Comparison of ENCODE assay signal across 8 cellular contexts in genomic region chr9:128947423-128948310, GRCh38. TPM values are rescaled to one million over a fixed set of nuclear protein-coding genes. Genes with fewer than 3 reads are reported as not detected.
DNase-seq lines count a peak whose midpoint lies in the region; ATAC-seq, FAIRE-seq and TF ChIP-seq lines count a peak whose summit lies in the region.

Gene DOLK (minus strand): TSS chr9:128947603. CDS start chr9:128947303, 300 bp downstream.
Gene NUP188 (plus strand): TSS chr9:128947699. CDS start chr9:128947720, 21 bp downstream.

- 0 to 1% (median 0%) methylated on average over 74 to 95 of the region's 95 CpGs for WGBS in adipose tissue, 3 donors
- 0 to 1% (median 1%) methylated on average over 59 to 95 of the region's 95 CpGs for WGBS in heart left ventricle, 4 donors

- POLR2A ChIA-PET in T-cell (lab: Charles Lee): interaction anchor here in 1 of 2 donors (0.5 to 0.6 kb wide), 2 partner anchors 143 to 790 kb away, joined by 4 to 7 read pairs; no protein-coding TSS in a partner anchor

- TF ChIP-seq CTCF in heart left ventricle (IDR thresholded peaks at IDR 0.05) (no peak), type B pancreatic cell (conservative IDR thresholded peaks at IDR 0.05) (no peak)

- peak within 1 kb of the TSS; percentile 61 to 97 (median 82) for H3K4me3 ChIP-seq in heart left ventricle

- DNase-seq in GM12891 (ENCODE audit: insufficient read length, low spot score): peak; percentile 99
- peak; percentile 77 for DNase-seq in NCI-H1417 treated with DMSO at 0.1 percent for 48 hours (lab: John Stamatoyannopoulos, UW)
- DNase-seq in T-cell: peak; percentile 94 to 100 (median 98)
- DNase-seq in heart left ventricle: peak; percentile 96 to 99 (median 97)
- DNase-seq in posterior cingulate gyrus: peak; percentile 94 to 99 (median 98)
- DNase-seq in type B pancreatic cell (ENCODE audit: extremely low spot score, unreplicated experiment): peak; percentile 99

- intact Hi-C loops in heart left ventricle (cut with DNase I): no loop called here
- intact Hi-C loops in posterior cingulate gyrus (cut with DNase I): loop anchor here (5.0 kb wide), 1 partner anchor 90 kb away; the partner anchor contains the start of gene MIGA2

- peaks cover 0 to 42% (median 28%) of the 10 kb centered on the region in 12 donors for H3K4me1 ChIP-seq in heart left ventricle

- no peaks in the 10 kb centered on the region for H3K9me3 Mint-ChIP-seq in T-cell
- H3K9me3 Mint-ChIP-seq in type B pancreatic cell: no peaks in the 10 kb centered on the region

- H3K4me3 Mint-ChIP-seq in T-cell (peak within 1 kb of the TSS; percentile 96 to 99 (median 96)), type B pancreatic cell (peak within 1 kb of the TSS; percentile 93)

- no peaks in the 10 kb centered on the region for H3K9me3 ChIP-seq in heart left ventricle

- peak; percentile 98 for FAIRE-seq in GM12891 (lab: Jason Lieb, UNC)

- TF ChIP-seq POLR2A in GM12891 (IDR thresholded peaks at IDR 0.05; ENCODE audit: low read depth, low read length) (peak; percentile 96), heart left ventricle (IDR thresholded peaks at IDR 0.05) (peak; percentile 2 to 90)

- CTCF ChIA-PET in T-cell (lab: Charles Lee): no interaction called here

- H3K27ac Mint-ChIP-seq in T-cell (peak within 1 kb of the TSS; percentile 93 to 97), type B pancreatic cell (peak within 1 kb of the TSS; percentile 89)

- H3K27me3 Mint-ChIP-seq in T-cell (no peaks in the 10 kb centered on the region), type B pancreatic cell (no peaks in the 10 kb centered on the region)

- H3K36me3 Mint-ChIP-seq in T-cell (peaks cover 10% of the 10 kb centered on the region), type B pancreatic cell (peaks cover 17% of the 10 kb centered on the region)

- ATAC-seq in HG02763 (IDR thresholded peaks at IDR 0.05; ENCODE audit: unreplicated experiment) (peak; percentile 77), T-cell (replicated peaks in 1 of 4) (peak; percentile 86 to 94 (median 91)), heart left ventricle (peak; percentile 79 to 95 (median 92))

- H3K4me1 Mint-ChIP-seq in T-cell: peaks cover 27 to 37% (median 36%) of the 10 kb centered on the region in 3 donors
- peaks cover 18% of the 10 kb centered on the region for H3K4me1 Mint-ChIP-seq in type B pancreatic cell (ENCODE audit: unreplicated experiment)

- no peaks in the 10 kb centered on the region for H3K27me3 ChIP-seq in heart left ventricle

- H3K27ac ChIP-seq in adipose tissue (ENCODE audit: low read depth, low read length): peak within 1 kb of the TSS; percentile 68
- peak within 1 kb of the TSS; percentile 7 to 96 (median 90) for H3K27ac ChIP-seq in heart left ventricle

- H3K36me3 ChIP-seq in heart left ventricle: peaks cover 0 to 47% (median 21%) of the 10 kb centered on the region in 9 donors

TF ChIP-seq in GM12891, 5 proteins besides CTCF, POLR2A, EP300 and RAD21:
- peak; percentile 94 for TF ChIP-seq POLR2AphosphoS5 (IDR thresholded peaks at IDR 0.05; ENCODE audit: low read depth, low read length)
- peak; percentile 93 for TF ChIP-seq TAF1 (IDR thresholded peaks at IDR 0.05; ENCODE audit: low read depth, low read length)
- TF ChIP-seq SPI1 (IDR thresholded peaks at IDR 0.05; ENCODE audit: low read depth, low read length): no peak
- no peak for TF ChIP-seq PAX5 (IDR thresholded peaks at IDR 0.05; ENCODE audit: insufficient read depth, low read length, severe bottlenecking)
- peak; percentile 61; the same call in 1 of the 2 replicates for TF ChIP-seq POU2F2 (IDR thresholded peaks at IDR 0.05; ENCODE audit: low read depth, low read length)

RNA-seq across cellular contexts. Expression of gene DOLK, which starts in this region (rescaled TPM):
- 5.2 TPM for polyA plus RNA-seq in GM12891 (2012; ENCODE audit: low read depth, missing spikeins)
- total RNA-seq in T-cell (10 to 100 TPM in 2 of 5 donors, 1 to 10 TPM in 3; 5.4 to 11.6 (median 10.0) TPM), heart left ventricle (10 to 100 TPM in 6 of 9 donors, 1 to 10 TPM in 3; 8.2 to 14.8 (median 10.6) TPM), type B pancreatic cell (ENCODE audit: low replicate concordance) (18.8 and 21.6 TPM in 2 replicates)
- polyA plus RNA-seq in adipose tissue (10 to 100 TPM in 1 of 3 donors, 1 to 10 TPM in 2; 4.7 to 15.5 (median 9.5) TPM), heart left ventricle (10 to 100 TPM in 1 of 2 donors, 1 to 10 TPM in 1; 7.8 to 15.6 TPM)

RNA-seq across cellular contexts. Expression of gene NUP188, which starts in this region (rescaled TPM):
- 29.5 TPM for polyA plus RNA-seq in GM12891 (2012; ENCODE audit: low read depth, missing spikeins)
- total RNA-seq in T-cell (10 to 100 TPM; 51.0 to 78.4 (median 71.3) TPM), heart left ventricle (10 to 100 TPM; 15.1 to 30.4 (median 22.6) TPM), type B pancreatic cell (ENCODE audit: low replicate concordance) (36.4 and 63.7 TPM in 2 replicates)
- polyA plus RNA-seq in adipose tissue (10 to 100 TPM in 2 of 3 donors, 1 to 10 TPM in 1; 7.8 to 20.9 (median 12.4) TPM), heart left ventricle (10 to 100 TPM; 10.6 to 35.1 TPM)

Comparison
In these comparisons a context has a peak if more than half of its experiments do, and no peak if none do; other contexts are left out.
1. Peak in every context shown above with its lines: DNase-seq, ATAC-seq, H3K4me3 ChIP-seq and H3K27ac ChIP-seq.